8 cellular contexts compared by ENCODE assay signal in genomic region chr7:23852988-23853387, GRCh38.
"Had no signal": no experiment of that assay in that cellular context is flagged by ENCODE, and none has a peak within 500 bp of the region (broad histone marks: within the 10 kb centered on the region; RNA-seq: fewer than 3 reads in every experiment).

No MANE protein-coding gene starts in this region.

- H3K9me3 ChIP-seq: HAP-1 had no signal

- H3K36me3 ChIP-seq: HAP-1 had no signal

- H3K4me3 ChIP-seq: GM23248, HAP-1, K562 had no signal

- ATAC-seq: HCT116, K562 had no signal

- H3K27ac ChIP-seq: GM23248 had no signal

- H3K4me1 ChIP-seq: HAP-1 had no signal

- H3K9ac ChIP-seq: GM23248 had no signal

- DNase-seq: GM23248, GOT3, H7, HFFc6, IMR-90 had no signal

- H2AFZ ChIP-seq: GM23248 had no signal
